In the genomic region with DNA sequence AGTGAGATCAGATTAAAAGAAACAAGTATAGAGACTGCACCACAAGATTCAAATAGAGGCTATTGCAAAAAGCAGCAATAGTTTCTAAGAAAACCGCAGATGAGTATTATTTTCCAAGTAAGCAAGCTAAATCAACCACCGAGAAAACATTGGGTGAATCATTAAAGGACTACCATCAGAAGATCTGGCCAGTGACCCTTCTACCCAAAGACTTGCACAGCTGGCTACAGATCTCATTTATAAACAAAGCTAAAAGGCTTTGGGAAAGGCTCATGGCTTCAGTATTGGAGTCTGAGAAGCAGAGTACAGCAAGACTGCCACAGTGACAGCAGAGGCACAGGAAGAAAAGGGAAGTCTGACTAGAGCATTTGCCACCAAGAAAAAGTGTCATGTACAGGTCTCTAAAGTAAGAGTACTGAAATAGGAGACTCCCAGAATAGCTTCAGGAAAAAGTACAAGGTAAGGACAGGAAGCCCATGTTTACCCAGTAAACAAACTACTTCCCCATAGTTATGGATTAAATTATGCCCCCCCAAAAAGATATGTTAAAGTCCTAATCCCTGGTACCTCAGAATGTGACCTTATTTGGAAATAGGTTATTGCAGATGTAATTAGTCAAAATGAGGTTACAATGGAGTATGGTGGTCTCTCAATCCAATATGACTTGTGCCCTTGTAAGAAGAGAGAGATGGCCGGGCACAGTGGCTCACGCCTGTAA, we compare ENCODE assay signal across 1 cellular context.
TF ChIP-seq lines count a peak whose summit lies in the region.

No MANE protein-coding gene starts in this region.

TF ChIP-seq in HepG2, 621 proteins besides CTCF, POLR2A, EP300 and RAD21 (continued from another document and continues in another):
- TF ChIP-seq, protein P1, sequence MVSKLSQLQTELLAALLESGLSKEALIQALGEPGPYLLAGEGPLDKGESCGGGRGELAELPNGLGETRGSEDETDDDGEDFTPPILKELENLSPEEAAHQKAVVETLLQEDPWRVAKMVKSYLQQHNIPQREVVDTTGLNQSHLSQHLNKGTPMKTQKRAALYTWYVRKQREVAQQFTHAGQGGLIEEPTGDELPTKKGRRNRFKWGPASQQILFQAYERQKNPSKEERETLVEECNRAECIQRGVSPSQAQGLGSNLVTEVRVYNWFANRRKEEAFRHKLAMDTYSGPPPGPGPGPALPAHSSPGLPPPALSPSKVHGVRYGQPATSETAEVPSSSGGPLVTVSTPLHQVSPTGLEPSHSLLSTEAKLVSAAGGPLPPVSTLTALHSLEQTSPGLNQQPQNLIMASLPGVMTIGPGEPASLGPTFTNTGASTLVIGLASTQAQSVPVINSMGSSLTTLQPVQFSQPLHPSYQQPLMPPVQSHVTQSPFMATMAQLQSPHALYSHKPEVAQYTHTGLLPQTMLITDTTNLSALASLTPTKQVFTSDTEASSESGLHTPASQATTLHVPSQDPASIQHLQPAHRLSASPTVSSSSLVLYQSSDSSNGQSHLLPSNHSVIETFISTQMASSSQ (IDR thresholded peaks at IDR 0.05; ENCODE audit: low read depth), result peak; percentile 90
- TF ChIP-seq, protein P1 (CRISPR knock-in tag; IDR thresholded peaks at IDR 0.05; ENCODE audit: borderline replicate concordance), result peak; percentile 92; the same call in 1 of the 2 replicates
- TF ChIP-seq KLF13 (CRISPR knock-in tag; IDR thresholded peaks at IDR 0.05) (no peak), CBX5 (CRISPR knock-in tag; IDR thresholded peaks at IDR 0.05; ENCODE audit: borderline replicate concordance) (no peak), PHF5A (CRISPR knock-in tag; IDR thresholded peaks at IDR 0.05; ENCODE audit: low read depth, unreplicated experiment) (no peak), SOX13 (IDR thresholded peaks at IDR 0.05) (no peak), SOX13 (CRISPR knock-in tag; conservative IDR thresholded peaks at IDR 0.05 in 1 of 2, IDR thresholded peaks at IDR 0.05 in 1 of 2) (peak in 1 of 2 experiments; percentile 42; a peak in 1 of 4 replicates), SMAD9 (CRISPR knock-in tag; IDR thresholded peaks at IDR 0.05) (no peak), KAT8 (CRISPR knock-in tag; IDR thresholded peaks at IDR 0.05) (no peak), ZNF569 (CRISPR knock-in tag; IDR thresholded peaks at IDR 0.05; ENCODE audit: borderline replicate concordance) (no peak), KLF16 (CRISPR knock-in tag; IDR thresholded peaks at IDR 0.05) (no peak; a peak in 1 of 4 replicates), IRF2 (CRISPR knock-in tag; IDR thresholded peaks at IDR 0.05) (peak; percentile 16; the same call in 1 of the 2 replicates), CREM (IDR thresholded peaks at IDR 0.05) (0 out of 2 replicates have a peak, but pooled peaks have one; percentile 38), CREM (CRISPR knock-in tag; IDR thresholded peaks at IDR 0.05) (no peak), TOPORS (CRISPR knock-in tag; IDR thresholded peaks at IDR 0.05) (no peak), GFI1 (CRISPR knock-in tag; IDR thresholded peaks at IDR 0.05; ENCODE audit: borderline replicate concordance) (0 out of 2 replicates have a peak, but pooled peaks have one; percentile 29), SIX1 (CRISPR knock-in tag; IDR thresholded peaks at IDR 0.05; ENCODE audit: borderline replicate concordance) (peak; percentile 81; the same call in 1 of the 2 replicates), ZBTB1 (CRISPR knock-in tag; IDR thresholded peaks at IDR 0.05; ENCODE audit: borderline replicate concordance) (no peak), RARG (CRISPR knock-in tag; IDR thresholded peaks at IDR 0.05; ENCODE audit: low read depth) (no peak), ZNF556 (CRISPR knock-in tag; IDR thresholded peaks at IDR 0.05; ENCODE audit: borderline replicate concordance) (no peak), SRF (IDR thresholded peaks at IDR 0.05; ENCODE audit: low read depth, low read length) (peak; percentile 72; the same call in 1 of the 2 replicates), ZNF788 (CRISPR knock-in tag; IDR thresholded peaks at IDR 0.05; ENCODE audit: borderline replicate concordance) (no peak), ZNF281 (CRISPR knock-in tag; IDR thresholded peaks at IDR 0.05; ENCODE audit: borderline replicate concordance) (no peak), ZNF775 (CRISPR knock-in tag; IDR thresholded peaks at IDR 0.05; ENCODE audit: borderline replicate concordance) (no peak), ZNF644 (CRISPR knock-in tag; IDR thresholded peaks at IDR 0.05; ENCODE audit: low read depth) (peak; percentile 53; the same call in 1 of the 2 replicates), DNMT1 (CRISPR knock-in tag; IDR thresholded peaks at IDR 0.05) (no peak), SMARCC2 (IDR thresholded peaks at IDR 0.05) (no peak), ATF2 (CRISPR knock-in tag; IDR thresholded peaks at IDR 0.05) (no peak; the same call in 1 of the 2 replicates), ARNTL (CRISPR knock-in tag; IDR thresholded peaks at IDR 0.05) (no peak)
- TF ChIP-seq, protein P2, sequence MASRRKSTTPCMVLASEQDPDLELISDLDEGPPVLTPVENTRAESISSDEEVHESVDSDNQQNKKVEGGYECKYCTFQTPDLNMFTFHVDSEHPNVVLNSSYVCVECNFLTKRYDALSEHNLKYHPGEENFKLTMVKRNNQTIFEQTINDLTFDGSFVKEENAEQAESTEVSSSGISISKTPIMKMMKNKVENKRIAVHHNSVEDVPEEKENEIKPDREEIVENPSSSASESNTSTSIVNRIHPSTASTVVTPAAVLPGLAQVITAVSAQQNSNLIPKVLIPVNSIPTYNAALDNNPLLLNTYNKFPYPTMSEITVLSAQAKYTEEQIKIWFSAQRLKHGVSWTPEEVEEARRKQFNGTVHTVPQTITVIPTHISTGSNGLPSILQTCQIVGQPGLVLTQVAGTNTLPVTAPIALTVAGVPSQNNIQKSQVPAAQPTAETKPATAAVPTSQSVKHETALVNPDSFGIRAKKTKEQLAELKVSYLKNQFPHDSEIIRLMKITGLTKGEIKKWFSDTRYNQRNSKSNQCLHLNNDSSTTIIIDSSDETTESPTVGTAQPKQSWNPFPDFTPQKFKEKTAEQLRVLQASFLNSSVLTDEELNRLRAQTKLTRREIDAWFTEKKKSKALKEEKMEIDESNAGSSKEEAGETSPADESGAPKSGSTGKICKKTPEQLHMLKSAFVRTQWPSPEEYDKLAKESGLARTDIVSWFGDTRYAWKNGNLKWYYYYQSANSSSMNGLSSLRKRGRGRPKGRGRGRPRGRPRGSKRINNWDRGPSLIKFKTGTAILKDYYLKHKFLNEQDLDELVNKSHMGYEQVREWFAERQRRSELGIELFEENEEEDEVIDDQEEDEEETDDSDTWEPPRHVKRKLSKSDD (CRISPR knock-in tag; IDR thresholded peaks at IDR 0.05; ENCODE audit: low read depth), result no peak
- TF ChIP-seq, protein P3, sequence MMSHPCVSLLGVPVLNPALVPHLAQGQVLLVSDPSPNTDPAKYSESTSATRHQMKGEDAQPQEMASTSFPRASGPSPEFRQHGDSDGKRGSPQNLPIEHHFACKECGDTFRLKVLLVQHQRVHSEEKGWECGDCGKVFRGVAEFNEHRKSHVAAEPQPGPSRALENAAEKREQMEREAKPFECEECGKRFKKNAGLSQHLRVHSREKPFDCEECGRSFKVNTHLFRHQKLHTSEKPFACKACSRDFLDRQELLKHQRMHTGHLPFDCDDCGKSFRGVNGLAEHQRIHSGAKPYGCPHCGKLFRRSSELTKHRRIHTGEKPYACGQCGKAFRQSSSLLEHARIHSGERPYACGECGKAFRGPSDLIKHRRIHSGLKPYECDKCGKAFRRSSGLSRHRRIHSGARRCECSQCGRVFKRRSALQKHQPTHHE (CRISPR knock-in tag; IDR thresholded peaks at IDR 0.05; ENCODE audit: borderline replicate concordance), result no peak
- TF ChIP-seq, protein P4, sequence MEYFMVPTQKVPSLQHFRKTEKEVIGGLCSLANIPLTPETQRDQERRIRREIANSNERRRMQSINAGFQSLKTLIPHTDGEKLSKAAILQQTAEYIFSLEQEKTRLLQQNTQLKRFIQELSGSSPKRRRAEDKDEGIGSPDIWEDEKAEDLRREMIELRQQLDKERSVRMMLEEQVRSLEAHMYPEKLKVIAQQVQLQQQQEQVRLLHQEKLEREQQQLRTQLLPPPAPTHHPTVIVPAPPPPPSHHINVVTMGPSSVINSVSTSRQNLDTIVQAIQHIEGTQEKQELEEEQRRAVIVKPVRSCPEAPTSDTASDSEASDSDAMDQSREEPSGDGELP (IDR thresholded peaks at IDR 0.05; ENCODE audit: borderline replicate concordance, low read depth), result peak; percentile 93
- TF ChIP-seq, protein P5, sequence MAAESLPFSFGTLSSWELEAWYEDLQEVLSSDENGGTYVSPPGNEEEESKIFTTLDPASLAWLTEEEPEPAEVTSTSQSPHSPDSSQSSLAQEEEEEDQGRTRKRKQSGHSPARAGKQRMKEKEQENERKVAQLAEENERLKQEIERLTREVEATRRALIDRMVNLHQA (CRISPR knock-in tag; IDR thresholded peaks at IDR 0.05), result no peak
- TF ChIP-seq, protein P6, sequence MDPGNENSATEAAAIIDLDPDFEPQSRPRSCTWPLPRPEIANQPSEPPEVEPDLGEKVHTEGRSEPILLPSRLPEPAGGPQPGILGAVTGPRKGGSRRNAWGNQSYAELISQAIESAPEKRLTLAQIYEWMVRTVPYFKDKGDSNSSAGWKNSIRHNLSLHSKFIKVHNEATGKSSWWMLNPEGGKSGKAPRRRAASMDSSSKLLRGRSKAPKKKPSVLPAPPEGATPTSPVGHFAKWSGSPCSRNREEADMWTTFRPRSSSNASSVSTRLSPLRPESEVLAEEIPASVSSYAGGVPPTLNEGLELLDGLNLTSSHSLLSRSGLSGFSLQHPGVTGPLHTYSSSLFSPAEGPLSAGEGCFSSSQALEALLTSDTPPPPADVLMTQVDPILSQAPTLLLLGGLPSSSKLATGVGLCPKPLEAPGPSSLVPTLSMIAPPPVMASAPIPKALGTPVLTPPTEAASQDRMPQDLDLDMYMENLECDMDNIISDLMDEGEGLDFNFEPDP (CRISPR knock-in tag; conservative IDR thresholded peaks at IDR 0.05), result no peak
- TF ChIP-seq, protein P7, sequence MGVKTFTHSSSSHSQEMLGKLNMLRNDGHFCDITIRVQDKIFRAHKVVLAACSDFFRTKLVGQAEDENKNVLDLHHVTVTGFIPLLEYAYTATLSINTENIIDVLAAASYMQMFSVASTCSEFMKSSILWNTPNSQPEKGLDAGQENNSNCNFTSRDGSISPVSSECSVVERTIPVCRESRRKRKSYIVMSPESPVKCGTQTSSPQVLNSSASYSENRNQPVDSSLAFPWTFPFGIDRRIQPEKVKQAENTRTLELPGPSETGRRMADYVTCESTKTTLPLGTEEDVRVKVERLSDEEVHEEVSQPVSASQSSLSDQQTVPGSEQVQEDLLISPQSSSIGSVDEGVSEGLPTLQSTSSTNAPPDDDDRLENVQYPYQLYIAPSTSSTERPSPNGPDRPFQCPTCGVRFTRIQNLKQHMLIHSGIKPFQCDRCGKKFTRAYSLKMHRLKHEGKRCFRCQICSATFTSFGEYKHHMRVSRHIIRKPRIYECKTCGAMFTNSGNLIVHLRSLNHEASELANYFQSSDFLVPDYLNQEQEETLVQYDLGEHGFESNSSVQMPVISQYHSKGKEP (CRISPR knock-in tag; IDR thresholded peaks at IDR 0.05), result no peak
- TF ChIP-seq, protein P8, sequence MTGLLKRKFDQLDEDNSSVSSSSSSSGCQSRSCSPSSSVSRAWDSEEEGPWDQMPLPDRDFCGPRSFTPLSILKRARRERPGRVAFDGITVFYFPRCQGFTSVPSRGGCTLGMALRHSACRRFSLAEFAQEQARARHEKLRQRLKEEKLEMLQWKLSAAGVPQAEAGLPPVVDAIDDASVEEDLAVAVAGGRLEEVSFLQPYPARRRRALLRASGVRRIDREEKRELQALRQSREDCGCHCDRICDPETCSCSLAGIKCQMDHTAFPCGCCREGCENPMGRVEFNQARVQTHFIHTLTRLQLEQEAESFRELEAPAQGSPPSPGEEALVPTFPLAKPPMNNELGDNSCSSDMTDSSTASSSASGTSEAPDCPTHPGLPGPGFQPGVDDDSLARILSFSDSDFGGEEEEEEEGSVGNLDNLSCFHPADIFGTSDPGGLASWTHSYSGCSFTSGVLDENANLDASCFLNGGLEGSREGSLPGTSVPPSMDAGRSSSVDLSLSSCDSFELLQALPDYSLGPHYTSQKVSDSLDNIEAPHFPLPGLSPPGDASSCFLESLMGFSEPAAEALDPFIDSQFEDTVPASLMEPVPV (CRISPR knock-in tag; IDR thresholded peaks at IDR 0.05), result no peak
